Comparison of ENCODE assay signal across 1 cellular context in the genomic region with DNA sequence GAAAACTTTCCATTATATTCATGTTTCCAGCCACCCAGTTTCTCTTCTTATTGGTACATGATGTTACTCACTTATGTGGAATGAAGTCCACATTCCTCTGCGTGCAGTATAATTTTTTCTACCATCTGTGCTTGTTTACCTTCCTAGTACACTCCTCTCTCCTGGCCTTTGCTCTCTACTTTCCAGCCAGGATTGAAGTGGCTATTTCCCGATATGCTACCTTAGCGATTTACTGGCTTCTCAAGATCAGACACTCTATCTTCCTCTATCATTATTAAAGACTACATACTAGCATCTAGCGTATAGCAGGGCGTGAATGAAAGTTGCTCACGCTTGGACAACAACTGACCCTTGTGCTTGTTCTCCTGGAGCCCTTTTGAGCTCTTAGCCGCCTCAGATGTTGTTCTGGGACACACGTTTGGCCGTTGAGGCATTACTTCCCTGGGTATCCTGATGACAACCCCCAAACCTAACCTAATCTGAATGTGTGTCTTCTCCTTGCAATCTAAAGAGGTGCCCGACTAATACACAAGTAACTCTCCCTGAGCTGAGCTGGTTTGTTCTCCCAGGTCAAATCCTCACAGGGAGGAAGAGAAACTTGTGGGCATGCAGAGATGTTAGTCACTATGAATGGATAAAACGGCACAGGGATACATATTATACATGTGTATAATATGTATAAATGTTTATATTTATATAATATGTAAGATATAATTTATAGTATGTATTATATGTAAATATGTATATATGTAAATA.
TF ChIP-seq lines count a peak whose summit lies in the region.

No MANE protein-coding gene starts in this region.

TF ChIP-seq in GM23338, 12 proteins besides CTCF, POLR2A, EP300 and RAD21 (continued from another document):
- TF ChIP-seq ZNF462 (CRISPR knock-in tag; IDR thresholded peaks at IDR 0.05) (no peak), ZNF114 (CRISPR knock-in tag; IDR thresholded peaks at IDR 0.05) (no peak), EZH2phosphoT487 (IDR thresholded peaks at IDR 0.05; ENCODE audit: unreplicated experiment) (no peak), STAT1 (IDR thresholded peaks at IDR 0.05; ENCODE audit: unreplicated experiment) (no peak), EZH2 (IDR thresholded peaks at IDR 0.05; ENCODE audit: low read depth, unreplicated experiment) (no peak)
